Comparison of ENCODE assay signal across 10 cellular contexts in the genomic region with DNA sequence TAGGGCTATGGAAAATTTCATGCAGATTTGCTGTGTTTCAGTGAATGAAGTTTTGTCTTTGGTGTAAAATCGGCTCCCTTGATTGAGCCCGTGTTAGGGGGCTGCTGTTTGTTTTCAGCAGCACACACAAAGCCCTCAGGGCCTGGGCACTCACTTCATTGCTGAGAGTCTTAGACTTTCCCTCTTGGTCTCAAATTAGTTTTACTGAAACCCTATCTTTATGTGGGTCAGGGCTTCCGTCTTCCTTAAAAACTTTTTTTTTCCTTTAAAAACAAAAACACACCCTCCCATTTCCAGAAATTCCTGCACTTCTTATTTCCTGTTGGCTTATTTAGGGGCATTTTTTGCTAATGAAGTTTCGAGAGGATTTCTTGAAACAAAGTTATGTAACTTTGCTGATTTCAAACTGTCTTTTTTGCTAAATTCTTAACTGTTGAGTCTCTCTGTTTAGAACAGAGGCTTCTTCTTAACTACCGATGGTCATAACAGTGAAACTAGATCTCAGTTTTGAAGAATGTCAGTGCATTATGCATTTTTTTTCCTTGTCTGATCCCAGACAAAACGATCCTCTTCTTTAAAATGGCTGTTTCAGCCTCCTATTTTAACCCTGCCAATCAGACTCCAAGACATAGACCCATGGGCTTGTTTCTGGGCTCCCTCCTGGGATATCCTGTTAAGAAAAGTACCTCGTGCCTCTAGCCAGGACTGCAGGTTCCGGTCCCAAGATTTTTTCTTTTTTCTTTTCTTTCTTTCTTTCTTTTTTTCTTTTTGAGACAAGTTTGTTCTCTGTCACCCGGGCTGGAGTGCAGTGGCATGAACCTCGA. TPM values are rescaled to one million over a fixed set of nuclear protein-coding genes. Genes with fewer than 3 reads are reported as not detected.
DNase-seq lines count a peak whose midpoint lies in the region; ATAC-seq, FAIRE-seq and TF ChIP-seq lines count a peak whose summit lies in the region.
"Had no signal": no experiment of that assay in that cellular context is flagged by ENCODE, and none has a peak within 500 bp of the region (broad histone marks: within the 10 kb centered on the region; RNA-seq: fewer than 3 reads in every experiment).

No MANE protein-coding gene starts in this region.

- H3K9me3 ChIP-seq in PC-9 (ENCODE audit: insufficient read depth, low read depth) (no peaks in the 10 kb centered on the region), muscle layer of colon (ENCODE audit: low read length) (no peaks in the 10 kb centered on the region), transverse colon (no peaks in the 10 kb centered on the region), OCI-LY7 (ENCODE audit: low read length) (no peaks in the 10 kb centered on the region)

- DNase-seq in PC-9: peak in 1 of 2 experiments; percentile 46
- no peak for DNase-seq in transverse colon
- no peak for DNase-seq in OCI-LY7 (ENCODE audit: low spot score)
- no peak for DNase-seq in UCSD-AML1 (lab: John Stamatoyannopoulos, UW; ENCODE audit: unreplicated experiment)
- DNase-seq in NCI-H524 treated with DMSO at 0.1 percent for 48 hours (lab: John Stamatoyannopoulos, UW): no peak

- H3K4me2 ChIP-seq in PC-9: peak overlapping the region; percentile 18; the same call in 1 of the 2 replicates
- no peak overlapping the region for H3K4me2 ChIP-seq in OCI-LY7 (ENCODE audit: low read length)
- H3K4me2 ChIP-seq: KMS-11 had no signal

- H4K20me1 ChIP-seq in PC-9 (ENCODE audit: insufficient read depth) (no peaks in the 10 kb centered on the region), OCI-LY7 (ENCODE audit: insufficient read depth, low read length) (no peaks in the 10 kb centered on the region)

- peaks cover 7% of the 10 kb centered on the region; the same call in 1 of the 2 replicates for H3K4me1 ChIP-seq in PC-9 (replicated peaks; ENCODE audit: insufficient read depth)
- H3K4me1 ChIP-seq in muscle layer of colon (ENCODE audit: insufficient read depth, low read length): peaks cover 27% of the 10 kb centered on the region
- H3K4me1 ChIP-seq in transverse colon: peaks cover 4 to 23% (median 6%) of the 10 kb centered on the region in 4 donors
- no peaks in the 10 kb centered on the region for H3K4me1 ChIP-seq in OCI-LY7 (ENCODE audit: insufficient read depth, low read length, poor library complexity, severe bottlenecking)

- TF ChIP-seq CTCF in PC-9 (conservative IDR thresholded peaks at IDR 0.05): no peak
- TF ChIP-seq CTCF in transverse colon (IDR thresholded peaks at IDR 0.05): no peak
- no peak for TF ChIP-seq CTCF in OCI-LY7 (conservative IDR thresholded peaks at IDR 0.05; ENCODE audit: low read length)

- CTCF ChIA-PET in PC-9 (lab: Charles Lee): interaction anchor here (0.6 kb wide), 1 partner anchor 91 kb away, joined by 3 read pairs; no protein-coding TSS in a partner anchor
- CTCF ChIA-PET in OCI-LY7 (lab: Charles Lee; ENCODE audit: unreplicated experiment): no interaction called here

- POLR2A ChIA-PET in PC-9 (lab: Charles Lee; ENCODE audit: unreplicated experiment): no interaction called here
- POLR2A ChIA-PET in OCI-LY7 (lab: Charles Lee): no interaction called here

- 60 to 67% methylated on average over 9 to 10 of the region's 10 CpGs for WGBS in transverse colon (ENCODE audit: low coverage in 1 of 2), 2 donors

- no peak overlapping the region for H3K9ac ChIP-seq in muscle layer of colon (ENCODE audit: low read length)
- H3K9ac ChIP-seq: KMS-11 had no signal

- TF ChIP-seq EP300 in transverse colon (IDR thresholded peaks at IDR 0.05; ENCODE audit: low read depth): no peak

- H3K27me3 ChIP-seq in PC-9 (ENCODE audit: insufficient read depth, low read depth) (no peaks in the 10 kb centered on the region), muscle layer of colon (ENCODE audit: control insufficient read depth in 1 of 2, insufficient read depth in 2 of 2, low read length in 2 of 2) (no peaks in the 10 kb centered on the region), transverse colon (peaks cover 3% of the 10 kb centered on the region)

- peak; percentile 97 for FAIRE-seq in endometrium (lab: Jason Lieb, UNC)

- no peaks in the 10 kb centered on the region for H3F3A ChIP-seq in PC-9 (ENCODE audit: insufficient read depth, low read depth)

- H3K79me2 ChIP-seq in PC-9 (ENCODE audit: low read depth) (no peaks in the 10 kb centered on the region), OCI-LY7 (ENCODE audit: insufficient read depth, low read depth, low read length) (no peaks in the 10 kb centered on the region)

- TF ChIP-seq POLR2A in transverse colon (IDR thresholded peaks at IDR 0.05): no peak

- in situ Hi-C loops in transverse colon (cut with MboI; ENCODE audit: low pct_ligation_motif_present in 1 of 4, low pct_unique_long_range_greater_than_20kb in 1 of 4, low sequenced_read_pairs in 3 of 4): loop anchor here in 1 of 4 donors (10.0 to 25.0 kb wide), 2 partner anchors 88 to 250 kb away; a partner anchor contains a TSS

- no TSS peak for BruUV-seq in PC-9 (replicated peaks; lab: Mats Ljungman, UMichigan)
- BruUV-seq in OCI-LY7 (replicated peaks; lab: Mats Ljungman, UMichigan): no TSS peak

- intact Hi-C loops in PC-9 (cut with micrococcal nuclease; ENCODE audit: unreplicated experiment): no loop called here
- intact Hi-C loops in transverse colon (cut with DNase I; ENCODE audit: low total_unique reads): loop anchor here (5.0 kb wide), 1 partner anchor 1435 kb away; no protein-coding TSS in a partner anchor
- intact Hi-C loops in OCI-LY7 (cut with micrococcal nuclease; ENCODE audit: unreplicated experiment): no loop called here

- H3K4me3 ChIP-seq in PC-9 (no peak overlapping the region), muscle layer of colon (ENCODE audit: low read depth in 1 of 2, low read length in 2 of 2) (peak overlapping the region in 1 of 2 donors; percentile 9), transverse colon (no peak overlapping the region), OCI-LY7 (ENCODE audit: low read depth, low read length, poor library complexity, severe bottlenecking) (no peak overlapping the region)

- H3K9me2 ChIP-seq in PC-9 (ENCODE audit: insufficient read depth) (no peaks in the 10 kb centered on the region), OCI-LY7 (ENCODE audit: insufficient read depth, low read length) (no peaks in the 10 kb centered on the region)

- H3K27ac ChIP-seq in PC-9 (no peak overlapping the region), muscle layer of colon (ENCODE audit: low read depth, low read length) (peak overlapping the region; percentile 30), transverse colon (peak overlapping the region; percentile 67 to 83 (median 77)), OCI-LY7 (ENCODE audit: low read depth, low read length, poor library complexity, severe bottlenecking) (no peak overlapping the region)
- H3K27ac ChIP-seq: KMS-11 had no signal

- H2AFZ ChIP-seq in PC-9 (peak overlapping the region; percentile 61; the same call in 1 of the 2 replicates), OCI-LY7 (ENCODE audit: low read length) (no peak overlapping the region)

- no peak for ATAC-seq in HG03565 (IDR thresholded peaks at IDR 0.05; ENCODE audit: unreplicated experiment)
- ATAC-seq: left lobe of liver had no signal

- H3K36me3 ChIP-seq in PC-9 (ENCODE audit: low read depth): no peaks in the 10 kb centered on the region
- no peaks in the 10 kb centered on the region for H3K36me3 ChIP-seq in muscle layer of colon (ENCODE audit: insufficient read depth, low read length)
- H3K36me3 ChIP-seq in transverse colon: no peaks in the 10 kb centered on the region
- no peaks in the 10 kb centered on the region for H3K36me3 ChIP-seq in OCI-LY7 (ENCODE audit: insufficient read depth, low read length)

RNA-seq across cellular contexts. Expression of a gene that starts 23.3 kb away (rescaled TPM):
- total RNA-seq in PC-9 (2021): 52.7 and 61.8 TPM in 2 replicates
- total RNA-seq in transverse colon: 10 to 100 TPM in 3 of 4 donors, 1 to 10 TPM in 1; 5.6 to 81.0 (median 29.3) TPM
- total RNA-seq in OCI-LY7 (2014; rRNA removed; shearing (Covaris generic)): 29.8 and 57.8 TPM in 2 replicates
- total RNA-seq in OCI-LY7 (2022): 48.1 and 50.6 TPM in 2 replicates

RNA-seq across cellular contexts. Expression of a gene that starts 23.4 kb away (rescaled TPM):
- 28.5 and 31.5 TPM in 2 replicates for total RNA-seq in PC-9 (2021)
- 10 to 100 TPM; 12.1 to 29.2 (median 16.9) TPM for total RNA-seq in transverse colon
- 21.1 and 45.7 TPM in 2 replicates for total RNA-seq in OCI-LY7 (2014; rRNA removed; shearing (Covaris generic))
- total RNA-seq in OCI-LY7 (2022): 42.8 and 49.0 TPM in 2 replicates

Comparison
In these comparisons a context has a peak if more than half of its experiments do, and no peak if none do; other contexts are left out.
1. H3K27ac ChIP-seq: peak in muscle layer of colon (single experiment) and transverse colon (4 of 4); none in PC-9 (single experiment) and OCI-LY7 (single experiment).